ENCODE assay signal across 8 cellular contexts in the genomic region with DNA sequence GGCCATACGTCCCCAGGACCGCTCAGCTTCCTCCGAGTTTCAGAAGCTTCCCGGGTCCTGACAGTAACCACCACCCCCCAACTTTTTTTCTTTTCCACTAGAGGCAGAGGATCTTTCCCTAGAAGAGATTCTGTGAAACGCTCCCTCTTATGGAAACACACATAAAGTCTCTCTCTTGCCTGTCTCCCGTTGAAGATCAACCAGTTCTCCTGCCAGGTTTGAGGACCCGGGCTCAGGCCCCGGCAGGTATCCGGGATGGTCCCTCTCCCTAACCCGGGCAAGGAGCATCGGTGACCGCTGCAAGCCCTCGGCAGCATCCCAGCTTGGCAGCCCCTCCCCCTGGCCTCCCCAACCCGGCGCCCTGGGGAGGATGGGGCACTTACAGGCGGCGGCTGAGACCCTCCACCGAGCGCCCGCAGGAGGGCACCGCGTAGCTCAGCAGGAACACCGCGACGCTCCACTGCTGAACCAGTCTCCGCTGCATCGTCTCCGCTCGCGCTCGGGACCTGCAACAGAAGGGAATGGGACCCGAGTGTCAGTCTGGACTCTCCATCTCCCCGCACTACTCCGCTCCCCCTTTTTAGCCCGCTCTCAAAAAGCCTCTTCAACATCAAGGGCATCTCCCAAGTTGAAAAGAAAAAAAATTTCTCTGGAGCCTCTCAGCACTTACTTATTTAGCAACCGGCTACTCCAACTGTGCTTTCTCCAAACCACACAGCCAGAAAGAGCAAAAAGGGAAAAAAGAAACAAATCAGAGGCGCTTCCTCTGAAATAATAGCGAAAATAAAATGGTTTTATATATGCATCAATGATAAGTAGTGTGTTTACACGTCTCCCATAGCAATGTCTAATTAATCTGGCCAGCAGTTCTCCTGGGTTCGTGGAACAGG. TPM values are rescaled to one million over a fixed set of nuclear protein-coding genes. Genes with fewer than 3 reads are reported as not detected.
DNase-seq lines count a peak whose midpoint lies in the region; ATAC-seq and TF ChIP-seq lines count a peak whose summit lies in the region.

No MANE protein-coding gene starts in this region.

- peak overlapping the region; percentile 38 for H3K27ac Mint-ChIP-seq in Calu3 (ENCODE audit: unreplicated experiment)

- H3K9me3 ChIP-seq in ascending aorta, result no peaks in the 10 kb centered on the region
- H3K9me3 ChIP-seq in iPS-18a (ENCODE audit: control insufficient read depth, low read depth, low read length), result no peaks in the 10 kb centered on the region

- peak overlapping the region; percentile 74 for H3K4me3 Mint-ChIP-seq in Calu3 (ENCODE audit: low read depth, unreplicated experiment)

- H3K36me3 Mint-ChIP-seq in Calu3 (ENCODE audit: insufficient read depth, unreplicated experiment), result peaks cover 12% of the 10 kb centered on the region

- ATAC-seq in HG02884 (IDR thresholded peaks at IDR 0.05; ENCODE audit: unreplicated experiment) (no peak), GM18868 (IDR thresholded peaks at IDR 0.05; ENCODE audit: unreplicated experiment) (no peak)

- BruUV-seq in Calu3 (replicated peaks; lab: Mats Ljungman, UMichigan), result TSS peak; percentile 44

- CTCF ChIA-PET in Calu3 (lab: Charles Lee), result interaction anchor here (0.8 to 1.3 kb wide), 2 partner anchors 52 to 903 kb away, joined by 3 to 6 read pairs; no protein-coding TSS in a partner anchor

- peak; percentile 20 for DNase-seq in Calu3
- DNase-seq in Jurkat, Clone E6-1 (ENCODE audit: low read depth, low spot score), result no peak
- no peak for DNase-seq in ascending aorta (ENCODE audit: low spot score in 2 of 2)
- DNase-seq in skeletal muscle cell (ENCODE audit: low read depth), result no peak
- DNase-seq in NCI-H2196 treated with DMSO at 0.1 percent for 48 hours (lab: John Stamatoyannopoulos, UW; ENCODE audit: unreplicated experiment), result no peak

- no peaks in the 10 kb centered on the region for H3K27me3 ChIP-seq in ascending aorta
- peaks cover 96% of the 10 kb centered on the region for H3K27me3 ChIP-seq in iPS-18a (ENCODE audit: control insufficient read depth, insufficient read depth, low read length)

- intact Hi-C loops in Calu3 (cut with micrococcal nuclease; ENCODE audit: unreplicated experiment), result loop anchor here (5.0 kb wide), 3 partner anchors 53 to 903 kb away; no protein-coding TSS in a partner anchor
- intact Hi-C loops in ascending aorta (cut with DNase I), result no loop called here

- peaks cover 17% of the 10 kb centered on the region for H3K4me1 Mint-ChIP-seq in Calu3 (ENCODE audit: low read depth, unreplicated experiment)

- peaks cover 27% of the 10 kb centered on the region for H3K27me3 Mint-ChIP-seq in Calu3 (ENCODE audit: unreplicated experiment)

- no peak overlapping the region for H3K9ac ChIP-seq in iPS-18a (ENCODE audit: low read length)

- no peak for TF ChIP-seq CTCF in Calu3 (IDR thresholded peaks at IDR 0.05; ENCODE audit: unreplicated experiment)
- TF ChIP-seq CTCF in ascending aorta (IDR thresholded peaks at IDR 0.05), result peak in 1 of 3 experiments; percentile 6

- no peaks in the 10 kb centered on the region for H3K9me3 Mint-ChIP-seq in Calu3 (ENCODE audit: low read depth, unreplicated experiment)

- H3K27ac ChIP-seq in ascending aorta (peak overlapping the region; percentile 62 to 81), iPS-18a (ENCODE audit: low read length) (no peak overlapping the region)

- peaks cover 0 to 18% of the 10 kb centered on the region in 2 donors for H3K4me1 ChIP-seq in ascending aorta
- H3K4me1 ChIP-seq in iPS-18a (ENCODE audit: control insufficient read depth, low read depth, low read length), result peaks cover 21% of the 10 kb centered on the region

- H3K36me3 ChIP-seq in ascending aorta (no peaks in the 10 kb centered on the region), iPS-18a (ENCODE audit: control insufficient read depth, low read depth, low read length) (no peaks in the 10 kb centered on the region)

- H3K4me3 ChIP-seq in Jurkat, Clone E6-1 (ENCODE audit: low read length), result peak overlapping the region; percentile 31
- peak overlapping the region; percentile 64 to 81 for H3K4me3 ChIP-seq in ascending aorta
- H3K4me3 ChIP-seq in iPS-18a (ENCODE audit: low read length), result peak overlapping the region; percentile 57
- H3K4me3 ChIP-seq in skeletal muscle cell (ENCODE audit: low read depth, low read length), result peak overlapping the region; percentile 61

RNA-seq across cellular contexts. Expression of a gene that starts 3.3 kb away (rescaled TPM):
- 0.91 and 1.3 TPM in 2 replicates for total RNA-seq in Calu3 (2022)
- not detected for polyA plus RNA-seq in Jurkat, Clone E6-1 (2012; ENCODE audit: insufficient read depth, insufficient read length)
- total RNA-seq in ascending aorta, result not detected
